9 cellular contexts compared by ENCODE assay signal in the genomic region with DNA sequence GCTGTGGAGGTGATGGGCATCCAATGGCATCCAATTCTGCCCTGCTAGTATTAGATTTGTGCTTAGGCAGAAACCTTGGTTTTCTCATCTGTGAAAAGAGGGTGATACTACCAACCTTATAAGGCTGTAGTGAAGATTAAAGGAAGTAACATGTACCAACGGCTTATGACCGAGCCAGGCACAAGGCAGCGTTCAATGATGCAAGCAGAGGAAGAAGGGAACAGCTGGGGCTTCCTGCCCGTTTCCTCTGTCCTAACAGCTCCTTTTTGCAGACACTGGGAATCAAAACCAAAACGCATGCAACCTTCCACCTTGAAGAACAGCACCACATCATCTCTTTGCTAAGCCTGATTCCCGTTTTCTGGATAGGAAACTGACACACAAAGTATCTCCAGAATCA. TPM values are rescaled to one million over a fixed set of nuclear protein-coding genes. Genes with fewer than 3 reads are reported as not detected.
A peak's percentile ranks its signal among the peaks of the same experiment; 100 is the strongest.
DNase-seq lines count a peak whose midpoint lies in the region; ATAC-seq and TF ChIP-seq lines count a peak whose summit lies in the region.
"Had no signal": no experiment of that assay in that cellular context is flagged by ENCODE, and none has a peak within 500 bp of the region (broad histone marks: within the 10 kb centered on the region; RNA-seq: fewer than 3 reads in every experiment).

No MANE protein-coding gene starts in this region.

- H3K9me3 ChIP-seq in BLaER1: peaks cover 40% of the 10 kb centered on the region
- H3K9me3 ChIP-seq in Loucy (ENCODE audit: insufficient read depth, low read depth, low read length): peaks cover 16% of the 10 kb centered on the region; the same call in 1 of the 2 replicates
- H3K9me3 ChIP-seq in HAP-1: no peaks in the 10 kb centered on the region

- no peaks in the 10 kb centered on the region for H4K20me1 ChIP-seq in BLaER1
- no peaks in the 10 kb centered on the region for H4K20me1 ChIP-seq in Loucy (ENCODE audit: insufficient read depth, low read length, poor library complexity, severe bottlenecking)

- in situ Hi-C loops in HAP-1 (cut with MboI; ENCODE audit: low sequenced_read_pairs): no loop called here

- H3K4me1 ChIP-seq in BLaER1: peaks cover 32% of the 10 kb centered on the region
- H3K4me1 ChIP-seq in Loucy (ENCODE audit: insufficient read depth, low read length, poor library complexity, severe bottlenecking): peaks cover 21% of the 10 kb centered on the region
- H3K4me1 ChIP-seq in HAP-1: no peaks in the 10 kb centered on the region

- peaks cover 37% of the 10 kb centered on the region for H3K27me3 Mint-ChIP-seq in activated T-helper 17 cell treated with anti-CD3 and anti-CD28 coated beads, Interleukin-2, amount 50 U/mL, for 72 hours

- peaks cover 7% of the 10 kb centered on the region; the same call in 1 of the 2 replicates for H3F3A ChIP-seq in Loucy (ENCODE audit: low read depth)

- H3K9me2 ChIP-seq in Loucy (replicated peaks; ENCODE audit: low read depth, low read length): no peaks in the 10 kb centered on the region

- H3K27me3 ChIP-seq in BLaER1: no peaks in the 10 kb centered on the region
- H3K27me3 ChIP-seq in Loucy (ENCODE audit: insufficient read depth, low read length, poor library complexity, severe bottlenecking): no peaks in the 10 kb centered on the region
- H3K27me3 ChIP-seq in HAP-1 (ENCODE audit: low read depth): no peaks in the 10 kb centered on the region

- H3K4me3 ChIP-seq in BLaER1 (peak overlapping the region; percentile 69), Loucy (ENCODE audit: low read length, poor library complexity, severe bottlenecking) (peak overlapping the region; percentile 22), HAP-1 (no peak overlapping the region)

- no peak overlapping the region for H3K27ac Mint-ChIP-seq in activated T-helper 17 cell treated with anti-CD3 and anti-CD28 coated beads, Interleukin-2, amount 50 U/mL, for 72 hours

- peaks cover 27% of the 10 kb centered on the region for H3K36me3 ChIP-seq in BLaER1
- no peaks in the 10 kb centered on the region for H3K36me3 ChIP-seq in Loucy (ENCODE audit: insufficient read depth, low read length)
- no peaks in the 10 kb centered on the region; the same call in 1 of the 2 replicates for H3K36me3 ChIP-seq in HAP-1 (replicated peaks)

- peak overlapping the region; percentile 51 for H3K4me3 Mint-ChIP-seq in activated T-helper 17 cell treated with anti-CD3 and anti-CD28 coated beads, Interleukin-2, amount 50 U/mL, for 72 hours

- H3K9ac ChIP-seq in BLaER1: peak overlapping the region; percentile 87
- peak overlapping the region; percentile 62 for H3K9ac ChIP-seq in Loucy (ENCODE audit: low read depth, low read length, poor library complexity, severe bottlenecking)

- H3K4me1 Mint-ChIP-seq in activated T-helper 17 cell treated with anti-CD3 and anti-CD28 coated beads, Interleukin-2, amount 50 U/mL, for 72 hours: no peaks in the 10 kb centered on the region

- ATAC-seq in activated T-helper 17 cell treated with anti-CD3 and anti-CD28 coated beads, Interleukin-2, amount 50 U/mL, for 72 hours (replicated peaks): no peak
- no peak for ATAC-seq in HG03442 (IDR thresholded peaks at IDR 0.05; ENCODE audit: unreplicated experiment)

- H3K36me3 Mint-ChIP-seq in activated T-helper 17 cell treated with anti-CD3 and anti-CD28 coated beads, Interleukin-2, amount 50 U/mL, for 72 hours (ENCODE audit: low read depth): no peaks in the 10 kb centered on the region

- peak overlapping the region; percentile 18; the same call in 1 of the 2 replicates for H2AFZ ChIP-seq in Loucy (ENCODE audit: low read length)

- no peaks in the 10 kb centered on the region for H3K79me2 ChIP-seq in Loucy (ENCODE audit: insufficient read depth, low read length)

- H3K9me3 Mint-ChIP-seq in activated T-helper 17 cell treated with anti-CD3 and anti-CD28 coated beads, Interleukin-2, amount 50 U/mL, for 72 hours: no peaks in the 10 kb centered on the region

- DNase-seq in medulla oblongata (ENCODE audit: extremely low spot score) (peak; percentile 15), cortex of kidney (lab: John Stamatoyannopoulos, UW) (no peak), NCI-H2196 treated with DMSO at 0.1 percent for 48 hours (lab: John Stamatoyannopoulos, UW; ENCODE audit: unreplicated experiment) (no peak), HAP-1 (ENCODE audit: low spot score in 2 of 2) (no peak)

- peak overlapping the region; percentile 83 for H3K4me2 ChIP-seq in BLaER1
- H3K4me2 ChIP-seq in Loucy (ENCODE audit: low read depth, low read length, poor library complexity, severe bottlenecking): peak overlapping the region; percentile 58

- peak overlapping the region; percentile 97 for H3K27ac ChIP-seq in BLaER1

- TF ChIP-seq CTCF in Loucy (conservative IDR thresholded peaks at IDR 0.05; ENCODE audit: low read length): no peak

RNA-seq across cellular contexts. Expression of a gene that starts 1.2 kb away (rescaled TPM):
- not detected for total RNA-seq in activated T-helper 17 cell treated with anti-CD3 and anti-CD28 coated beads, Interleukin-2, amount 50 U/mL, for 72 hours
- total RNA-seq: renal cortical epithelial cell had no signal

RNA-seq across cellular contexts. Expression of a gene that starts 59.9 kb away (rescaled TPM):
- total RNA-seq in activated T-helper 17 cell treated with anti-CD3 and anti-CD28 coated beads, Interleukin-2, amount 50 U/mL, for 72 hours: not detected
